ENCODE assay signal across 26 cellular contexts in the genomic region with DNA sequence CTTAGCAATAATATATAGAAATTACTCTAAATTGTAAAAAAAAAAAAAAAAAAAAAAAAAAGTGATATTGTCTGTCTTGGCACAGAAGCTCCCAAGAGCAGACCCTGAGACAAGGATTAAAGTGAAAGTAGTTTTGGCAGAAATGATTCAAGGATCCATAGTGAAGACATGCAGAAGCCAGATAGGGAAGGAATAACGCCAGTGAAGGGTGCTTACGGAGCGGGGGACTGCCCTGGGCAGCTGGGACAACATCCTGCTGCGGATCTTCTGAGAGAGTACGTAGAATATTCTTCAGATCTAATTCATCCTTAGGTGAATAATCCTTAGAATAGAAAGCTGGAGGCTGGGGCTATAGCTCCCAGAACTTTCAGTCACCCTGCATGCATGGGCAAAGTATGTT. TPM values are rescaled to one million over a fixed set of nuclear protein-coding genes. Genes with fewer than 3 reads are reported as not detected.
DNase-seq lines count a peak whose midpoint lies in the region; ATAC-seq and TF ChIP-seq lines count a peak whose summit lies in the region.
"Had no signal": no experiment of that assay in that cellular context is flagged by ENCODE, and none has a peak within 500 bp of the region (broad histone marks: within the 10 kb centered on the region; RNA-seq: fewer than 3 reads in every experiment).

No MANE protein-coding gene starts in this region.

- intact Hi-C loops in heart right ventricle (cut with DNase I), result no loop called here

- peak overlapping the region; percentile 74 for H3K4me3 ChIP-seq in ACC112 (ENCODE audit: low read depth, low read length)
- H3K4me3 ChIP-seq in heart right ventricle, result peak overlapping the region in 6 of 10 donors; percentile 1 to 34 (median 29)
- no peak overlapping the region for H3K4me3 ChIP-seq in trophoblast cell (ENCODE audit: low read depth, low read length)
- H3K4me3 ChIP-seq: prostate gland had no signal

- H2AFZ ChIP-seq in ACC112 (ENCODE audit: low read length, unreplicated experiment) (no peak overlapping the region), trophoblast cell (ENCODE audit: insufficient read depth, low read length, poor library complexity) (no peak overlapping the region)

- no peak overlapping the region for H3K14ac ChIP-seq in trophoblast cell (ENCODE audit: low read length)

- peak overlapping the region; percentile 40 for H3K4ac ChIP-seq in trophoblast cell (ENCODE audit: low read depth, low read length)

- 61 to 80% methylated on average over 5 of the region's 5 CpGs for WGBS in heart right ventricle, 2 donors
- no CpG with 5 or more reads among the region's 5 CpGs for WGBS in trophoblast cell (ENCODE audit: extremely low coverage, insufficient coverage, insufficient read length)

- DNase-seq in RPMI7951 (ENCODE audit: low read depth), result peak; percentile 48
- DNase-seq in heart right ventricle, result no peak
- no peak for DNase-seq in trophoblast cell
- DNase-seq in ecto neural progenitor cell (ENCODE audit: low spot score), result no peak
- DNase-seq in NCI-H1092 (lab: John Stamatoyannopoulos, UW), result no peak
- DNase-seq: activated CD4-positive, alpha-beta T cell treated with anti-CD3 and anti-CD28 coated beads for 36 hours; activated CD8-positive, alpha-beta T cell treated with anti-CD3 and anti-CD28 coated beads, Interleukin-2, amount 10 ng/mL, durations not matched to agents 7 days and 5 days; activated T-cell treated with anti-CD3 and anti-CD28 coated beads for 4 hours; aorta; C1 segment of cervical spinal cord; caudate nucleus; DND-41; dorsolateral prefrontal cortex; naive B cell; NCI-H1105 treated with DMSO at 0.1 percent for 48 hours; NCI-H2081; NCI-H226; NCI-H82; stomach had no signal

- H3K36me3 ChIP-seq in ACC112 (ENCODE audit: insufficient read depth, low read length) (no peaks in the 10 kb centered on the region), heart right ventricle (no peaks in the 10 kb centered on the region), trophoblast cell (ENCODE audit: control insufficient read depth in 1 of 2, insufficient read depth in 2 of 2, low read length in 2 of 2) (no peaks in the 10 kb centered on the region)
- H3K36me3 ChIP-seq: prostate gland, stomach, tibial nerve had no signal

- peaks cover 28% of the 10 kb centered on the region for H3K4me1 ChIP-seq in ACC112 (ENCODE audit: control insufficient read depth, insufficient read depth, low read length, unreplicated experiment)
- H3K4me1 ChIP-seq in heart right ventricle, result peaks cover 0 to 46% (median 19%) of the 10 kb centered on the region in 9 donors
- H3K4me1 ChIP-seq in trophoblast cell (ENCODE audit: control insufficient read depth in 1 of 2, insufficient read depth in 2 of 2, low read length in 2 of 2), result peaks cover 2% of the 10 kb centered on the region in 2 experiments
- H3K4me1 ChIP-seq: prostate gland had no signal

- H3K27ac ChIP-seq in ACC112 (ENCODE audit: low read depth, low read length) (no peak overlapping the region), heart right ventricle (peak overlapping the region in 4 of 10 donors; percentile 6 to 49 (median 10)), trophoblast cell (ENCODE audit: low read depth, low read length) (no peak overlapping the region)
- H3K27ac ChIP-seq: dorsolateral prefrontal cortex, prostate gland had no signal

- H3K27me3 ChIP-seq in ACC112 (ENCODE audit: insufficient read depth, low read length) (no peaks in the 10 kb centered on the region), heart right ventricle (no peaks in the 10 kb centered on the region), trophoblast cell (ENCODE audit: insufficient read depth, low read length) (no peaks in the 10 kb centered on the region)
- H3K27me3 ChIP-seq: stomach, tibial nerve had no signal

- no peak overlapping the region for H2BK120ac ChIP-seq in trophoblast cell (ENCODE audit: insufficient read depth, low read length, poor library complexity)

- no peak overlapping the region for H3K18ac ChIP-seq in trophoblast cell (ENCODE audit: low read length)

- ATAC-seq in heart right ventricle, result peak in 4 of 8 donors; percentile 26 to 44 (median 39)
- no peak for ATAC-seq in GM18502 (IDR thresholded peaks at IDR 0.05; ENCODE audit: poor library complexity, unreplicated experiment)
- ATAC-seq in HG02642 (IDR thresholded peaks at IDR 0.05; ENCODE audit: poor library complexity, unreplicated experiment), result no peak
- ATAC-seq: activated CD4-positive, alpha-beta T cell treated with anti-CD3 and anti-CD28 coated beads for 36 hours; activated CD8-positive, alpha-beta T cell treated with anti-CD3 and anti-CD28 coated beads, Interleukin-2, amount 10 ng/mL, durations not matched to agents 7 days and 5 days; activated naive CD4-positive, alpha-beta T cell treated with anti-CD3 and anti-CD28 coated beads, Interleukin-2, amount 50 U/mL, for 72 hours had no signal

- H3K79me2 ChIP-seq in ACC112 (ENCODE audit: control insufficient read depth, insufficient read depth, low read length, unreplicated experiment) (peaks cover 20% of the 10 kb centered on the region), trophoblast cell (ENCODE audit: control insufficient read depth, insufficient read depth, low read length, poor library complexity) (peaks cover 2% of the 10 kb centered on the region)

- H4K12ac ChIP-seq in trophoblast cell (ENCODE audit: low read depth, low read length), result no peak overlapping the region

- H4K91ac ChIP-seq in trophoblast cell (ENCODE audit: low read depth, low read length), result no peak overlapping the region

- no peak for TF ChIP-seq CTCF in heart right ventricle (IDR thresholded peaks at IDR 0.05)

- H3K9me3 ChIP-seq in heart right ventricle (no peaks in the 10 kb centered on the region), trophoblast cell (ENCODE audit: insufficient read depth, low read depth, low read length) (no peaks in the 10 kb centered on the region)
- H3K9me3 ChIP-seq: prostate gland, stomach, tibial nerve had no signal

- no peak overlapping the region for H2BK12ac ChIP-seq in trophoblast cell (ENCODE audit: low read length)

- H4K8ac ChIP-seq in trophoblast cell (ENCODE audit: low read depth, low read length), result no peak overlapping the region

- peak overlapping the region; percentile 68 for H2BK5ac ChIP-seq in trophoblast cell (ENCODE audit: low read depth, low read length, poor library complexity)

- no peak overlapping the region for H3K23ac ChIP-seq in trophoblast cell (ENCODE audit: low read length)

- peak overlapping the region; percentile 79 for H2AK5ac ChIP-seq in trophoblast cell (ENCODE audit: low read length)

- no peak overlapping the region for H3K9ac ChIP-seq in trophoblast cell (ENCODE audit: low read length)

- peaks cover 8% of the 10 kb centered on the region for H3K79me1 ChIP-seq in trophoblast cell (ENCODE audit: low read length)

- no peak overlapping the region for H3K4me2 ChIP-seq in trophoblast cell (ENCODE audit: low read length)

RNA-seq across cellular contexts. Expression of gene ARHGAP24, which starts 39.8 kb away (rescaled TPM):
- total RNA-seq in RPMI7951 (2014; rRNA removed; shearing (Covaris generic)), result 12.5 and 16.0 TPM in 2 replicates
- 10 to 100 TPM; 13.7 to 35.5 (median 25.0) TPM for total RNA-seq in heart right ventricle
- polyA plus RNA-seq in heart right ventricle, result 10 to 100 TPM in 1 of 2 donors, 1 to 10 TPM in 1; 6.7 to 16.8 TPM
- 24.0 and 25.9 TPM in 2 replicates for polyA plus RNA-seq in trophoblast cell (2013)
- total RNA-seq: activated CD4-positive, alpha-beta T cell treated with anti-CD3 and anti-CD28 coated beads for 36 hours; activated CD8-positive, alpha-beta T cell treated with anti-CD3 and anti-CD28 coated beads, Interleukin-2, amount 10 ng/mL, durations not matched to agents 7 days and 5 days; activated naive CD4-positive, alpha-beta T cell treated with anti-CD3 and anti-CD28 coated beads, Interleukin-2, amount 50 U/mL, for 72 hours; T-helper 2 cell treated with Interferon-gamma antibody and Interleukin-4, amounts not matched to agents 100 ng/mL and 5 ng/mL, for 36 hours had no signal
